Comparison of ENCODE assay signal across 17 cellular contexts in the genomic region with DNA sequence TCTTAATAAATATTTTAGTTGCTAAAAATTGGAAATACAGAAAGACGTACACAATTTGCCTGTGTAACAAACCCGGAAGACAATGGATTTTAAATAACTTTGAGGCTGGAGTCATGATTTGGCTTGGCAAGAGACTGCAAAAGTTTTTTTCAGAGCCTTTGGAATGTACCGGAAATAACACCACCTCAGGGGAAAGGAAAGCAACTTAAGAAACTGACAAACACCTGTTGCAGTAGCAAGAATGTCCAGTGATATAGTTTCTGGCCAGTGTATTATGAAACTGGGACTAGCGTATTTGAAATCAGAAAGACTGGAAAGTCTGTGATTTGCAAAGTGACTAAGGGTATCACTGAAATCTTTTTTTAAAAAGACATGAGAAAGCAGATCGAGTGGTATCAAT. TPM values are rescaled to one million over a fixed set of nuclear protein-coding genes. Genes with fewer than 3 reads are reported as not detected.
DNase-seq lines count a peak whose midpoint lies in the region; ATAC-seq, FAIRE-seq and TF ChIP-seq lines count a peak whose summit lies in the region.
"Had no signal": no experiment of that assay in that cellular context is flagged by ENCODE, and none has a peak within 500 bp of the region (broad histone marks: within the 10 kb centered on the region; RNA-seq: fewer than 3 reads in every experiment).

No MANE protein-coding gene starts in this region.

- no peak overlapping the region for H2AK5ac ChIP-seq in mesenchymal stem cell (ENCODE audit: low read length, severe bottlenecking)

- no peak overlapping the region for H3K23ac ChIP-seq in mesenchymal stem cell (ENCODE audit: low read length in 2 of 2)

- H3K79me2 ChIP-seq in PC-3 (ENCODE audit: low read length), result no peaks in the 10 kb centered on the region

- no peak overlapping the region for H3K4ac ChIP-seq in mesenchymal stem cell (ENCODE audit: low read depth in 1 of 2, low read length in 2 of 2)

- H2AFZ ChIP-seq in PC-3 (ENCODE audit: low read length) (no peak overlapping the region), mesenchymal stem cell (ENCODE audit: low read depth, low read length) (no peak overlapping the region)

- H3K14ac ChIP-seq in mesenchymal stem cell (ENCODE audit: low read length in 2 of 2), result no peak overlapping the region

- H3K36me3 ChIP-seq in PC-3 (ENCODE audit: low read depth, low read length) (no peaks in the 10 kb centered on the region), mesenchymal stem cell (ENCODE audit: control insufficient read depth in 1 of 2, insufficient read depth in 2 of 2, low read depth in 1 of 2, low read length in 2 of 2) (no peaks in the 10 kb centered on the region), stomach smooth muscle (ENCODE audit: control insufficient read depth in 2 of 2, insufficient read depth in 2 of 2, low read length in 2 of 2) (no peaks in the 10 kb centered on the region), prostate gland (no peaks in the 10 kb centered on the region)
- H3K36me3 ChIP-seq: cardiac muscle cell had no signal

- no TSS peak for BruUV-seq in PC-3 (replicated peaks; lab: Mats Ljungman, UMichigan)

- FAIRE-seq in RCC 7860 (lab: Jason Lieb, UNC), result no peak

- no peak overlapping the region for H3K18ac ChIP-seq in mesenchymal stem cell (ENCODE audit: low read depth in 1 of 2, low read length in 2 of 2)

- no peaks in the 10 kb centered on the region for H3K27me3 ChIP-seq in PC-3 (ENCODE audit: low read length)
- no peaks in the 10 kb centered on the region for H3K27me3 ChIP-seq in mesenchymal stem cell (ENCODE audit: control insufficient read depth in 1 of 2, insufficient read depth in 1 of 2, low read length in 2 of 2)
- H3K27me3 ChIP-seq in stomach smooth muscle (ENCODE audit: control insufficient read depth in 1 of 2, insufficient read depth in 2 of 2, low read length in 2 of 2), result no peaks in the 10 kb centered on the region
- H3K27me3 ChIP-seq in prostate gland (replicated peaks; ENCODE audit: insufficient read depth), result no peaks in the 10 kb centered on the region

- H3K9ac ChIP-seq in PC-3 (ENCODE audit: low read length), result no peak overlapping the region
- H3K9ac ChIP-seq in mesenchymal stem cell (ENCODE audit: low read length), result no peak overlapping the region
- H3K9ac ChIP-seq in stomach smooth muscle (ENCODE audit: low read length in 2 of 2), result no peak overlapping the region
- H3K9ac ChIP-seq: SK-N-SH had no signal

- H3K4me1 ChIP-seq in PC-3 (ENCODE audit: insufficient read depth, low read length) (peaks cover 34% of the 10 kb centered on the region), mesenchymal stem cell (ENCODE audit: control insufficient read depth, insufficient read depth, low read depth, low read length) (no peaks in the 10 kb centered on the region), stomach smooth muscle (ENCODE audit: control insufficient read depth, insufficient read depth, low read length) (no peaks in the 10 kb centered on the region), prostate gland (replicated peaks) (no peaks in the 10 kb centered on the region)

- no peak overlapping the region for H2BK120ac ChIP-seq in mesenchymal stem cell (ENCODE audit: low read depth, low read length)

- no peak overlapping the region for H2BK5ac ChIP-seq in mesenchymal stem cell (ENCODE audit: low read depth, low read length, poor library complexity, severe bottlenecking)

- ATAC-seq in PC-3, result no peak
- ATAC-seq in HG02870 (IDR thresholded peaks at IDR 0.05; ENCODE audit: unreplicated experiment), result no peak

- H3K27ac ChIP-seq in PC-3 (ENCODE audit: low read length) (peak overlapping the region; percentile 15; the same call in 1 of the 2 replicates), epithelial cell of prostate (peak overlapping the region; percentile 12), mesenchymal stem cell (ENCODE audit: low read length, poor library complexity, severe bottlenecking) (no peak overlapping the region), stomach smooth muscle (ENCODE audit: low read length) (no peak overlapping the region), prostate gland (no peak overlapping the region)
- H3K27ac ChIP-seq: cardiac muscle cell had no signal

- H3F3A ChIP-seq in PC-3 (ENCODE audit: low read length, unreplicated experiment), result peaks cover 16% of the 10 kb centered on the region

- no peak overlapping the region for H4K91ac ChIP-seq in mesenchymal stem cell (ENCODE audit: low read length)

- no peaks in the 10 kb centered on the region for H3K9me2 ChIP-seq in PC-3 (replicated peaks; ENCODE audit: low read length)
- H3K9me2 ChIP-seq: SK-N-SH had no signal

- H4K8ac ChIP-seq in mesenchymal stem cell (ENCODE audit: low read length), result no peak overlapping the region

- H3K4me2 ChIP-seq in PC-3 (ENCODE audit: low read length) (no peak overlapping the region), mesenchymal stem cell (ENCODE audit: low read length, poor library complexity, severe bottlenecking) (no peak overlapping the region)
- H3K4me2 ChIP-seq: SK-N-SH had no signal

- no peaks in the 10 kb centered on the region for H3K79me1 ChIP-seq in mesenchymal stem cell (replicated peaks; ENCODE audit: low read length, poor library complexity, severe bottlenecking)

- H2BK15ac ChIP-seq in mesenchymal stem cell (ENCODE audit: low read depth, poor library complexity, severe bottlenecking), result no peak overlapping the region

- WGBS in mesenchymal stem cell, result 89% methylated on average over 4 of the region's 5 CpGs
- 52% methylated on average over 5 of the region's 5 CpGs for WGBS in prostate gland

- no peak overlapping the region for H3K4me3 ChIP-seq in PC-3 (ENCODE audit: low read length)
- H3K4me3 ChIP-seq in mesenchymal stem cell (ENCODE audit: insufficient read depth in 1 of 2, low read depth in 1 of 2, low read length in 2 of 2), result no peak overlapping the region
- H3K4me3 ChIP-seq in stomach smooth muscle (ENCODE audit: low read length in 2 of 2), result peak overlapping the region; percentile 23 to 62
- no peak overlapping the region for H3K4me3 ChIP-seq in prostate gland
- H3K4me3 ChIP-seq: cardiac muscle cell had no signal

- POLR2A ChIA-PET in PC-3 (lab: Charles Lee; ENCODE audit: unreplicated experiment), result no interaction called here

- intact Hi-C loops in PC-3 (cut with micrococcal nuclease) (no loop called here), prostate gland (cut with DNase I) (no loop called here)

- no peaks in the 10 kb centered on the region for H4K20me1 ChIP-seq in PC-3 (ENCODE audit: low read length)

- peak; percentile 7 for DNase-seq in PC-3
- DNase-seq in epithelial cell of prostate (ENCODE audit: low read depth, low spot score), result no peak
- DNase-seq in mesenchymal stem cell, result peak; percentile 28
- no peak for DNase-seq in RCC 7860 (ENCODE audit: low spot score)
- no peak for DNase-seq in prostate gland (ENCODE audit: low spot score)
- DNase-seq in cerebellar nuclear complex (lab: John Stamatoyannopoulos, UW), result no peak
- DNase-seq: activated CD4-positive, alpha-beta T cell treated with anti-CD3 and anti-CD28 coated beads, Interleukin-2, amount 50 U/mL, for 4 hours; activated T-cell treated with anti-CD3 and anti-CD28 coated beads, Interleukin-2, amount 50 U/mL, for 24 hours; DMS153; endodermal cell; NCI-H1436; SK-N-SH; stimulated activated CD4-positive, alpha-beta T cell treated with anti-CD3 and anti-CD28 coated beads, Interleukin-2, amount 100 ng/mL, for 24 hours had no signal

- no peak overlapping the region for H2BK12ac ChIP-seq in mesenchymal stem cell (ENCODE audit: low read length in 2 of 2)

- no peaks in the 10 kb centered on the region for H3K9me3 ChIP-seq in PC-3 (ENCODE audit: low read length)
- no peaks in the 10 kb centered on the region for H3K9me3 ChIP-seq in mesenchymal stem cell (ENCODE audit: control insufficient read depth, low read length)
- H3K9me3 ChIP-seq in stomach smooth muscle (ENCODE audit: control insufficient read depth in 2 of 2, low read length in 2 of 2), result no peaks in the 10 kb centered on the region
- no peaks in the 10 kb centered on the region for H3K9me3 ChIP-seq in prostate gland
- H3K9me3 ChIP-seq: SK-N-SH had no signal

- no peak for TF ChIP-seq CTCF in PC-3 (conservative IDR thresholded peaks at IDR 0.05; ENCODE audit: low read depth, low read length)
- no peak for TF ChIP-seq CTCF in prostate gland (IDR thresholded peaks at IDR 0.05)

- CTCF ChIA-PET in PC-3 (lab: Charles Lee), result no interaction called here

- TF ChIP-seq POLR2A in prostate gland (IDR thresholded peaks at IDR 0.05), result no peak

RNA-seq across cellular contexts. Expression of a gene that starts 0.8 kb away (rescaled TPM):
- not detected in 2 replicates for total RNA-seq in PC-3 (2014; rRNA removed)
- 1.4 TPM for polyA plus RNA-seq in mesenchymal stem cell (2013, experiment 1 of 2)
- 1.3 TPM for polyA plus RNA-seq in mesenchymal stem cell (2013, experiment 2 of 2)
- total RNA-seq in prostate gland, result 1 to 10 TPM in 1 of 2 donors, under 1 TPM in 1; 0.64 to 7.6 TPM
- total RNA-seq: cardiac muscle cell, endodermal cell, mononuclear cell had no signal
- polyA plus RNA-seq: cardiac muscle cell, SK-N-SH had no signal

Comparison
In these comparisons a context has a peak if more than half of its experiments do, and no peak if none do; other contexts are left out.
1. DNase-seq: peak in PC-3 (single experiment) and mesenchymal stem cell (single experiment); none in epithelial cell of prostate (single experiment), RCC 7860 (single experiment), prostate gland (single experiment) and cerebellar nuclear complex (0 of 2).
2. H3K27ac ChIP-seq: peak in PC-3 (single experiment) and epithelial cell of prostate (single experiment); none in mesenchymal stem cell (single experiment), stomach smooth muscle (single experiment) and prostate gland (0 of 2).
3. H3K4me3 ChIP-seq: peak in stomach smooth muscle (2 of 2); none in PC-3 (single experiment), mesenchymal stem cell (0 of 2) and prostate gland (0 of 2).